ENCODE assay signal across 19 cellular contexts in genomic region chr19:50832666-50833065, GRCh38. TPM values are rescaled to one million over a fixed set of nuclear protein-coding genes. Genes with fewer than 3 reads are reported as not detected.
"Had no signal": no experiment of that assay in that cellular context is flagged by ENCODE, and none has a peak within 500 bp of the region (broad histone marks: within the 10 kb centered on the region; RNA-seq: fewer than 3 reads in every experiment).

No MANE protein-coding gene starts in this region.

- H3K9me3 Mint-ChIP-seq: IgD-negative memory B cell had no signal

- ATAC-seq: K562 had no signal

- H3K4me3 Mint-ChIP-seq: IgD-negative memory B cell had no signal

- DNase-seq: Kasumi-1, MM.1S, NCI-H1092 treated with DMSO at 0.1 percent for 48 hours, NCI-H1436, NCI-H1694, NCI-H187 treated with DMSO at 0.1 percent for 48 hours, NCI-H2029 treated with DMSO at 0.1 percent for 48 hours, NCI-H2171 treated with DMSO at 0.1 percent for 48 hours, NCI-H345, NCI-H510A, NCI-H524 treated with DMSO at 0.1 percent for 48 hours, NCI-H69, NCI-H774, Right ventricle myocardium superior, SIG-M5 had no signal

RNA-seq across cellular contexts. Expression of gene KLK15, which starts 0.7 kb away (rescaled TPM):
- total RNA-seq: K562, M059J, Right ventricle myocardium superior, SJSA1 had no signal

RNA-seq across cellular contexts. Expression of gene KLK1, which starts 9.1 kb away (rescaled TPM):
- total RNA-seq: M059J, Right ventricle myocardium superior, SJSA1 had no signal

RNA-seq across cellular contexts. Expression of gene KLK3, which starts 22.0 kb away (rescaled TPM):
- total RNA-seq: K562, M059J, Right ventricle myocardium superior, SJSA1 had no signal

RNA-seq across cellular contexts. Expression of gene KLK2, which starts 40.6 kb away (rescaled TPM):
- total RNA-seq: M059J, Right ventricle myocardium superior, SJSA1 had no signal

RNA-seq across cellular contexts. Expression of gene ACP4, which starts 42.5 kb away (rescaled TPM):
- total RNA-seq: K562, M059J, Right ventricle myocardium superior, SJSA1 had no signal
